Comparison of ENCODE assay signal across 9 cellular contexts in the genomic region with DNA sequence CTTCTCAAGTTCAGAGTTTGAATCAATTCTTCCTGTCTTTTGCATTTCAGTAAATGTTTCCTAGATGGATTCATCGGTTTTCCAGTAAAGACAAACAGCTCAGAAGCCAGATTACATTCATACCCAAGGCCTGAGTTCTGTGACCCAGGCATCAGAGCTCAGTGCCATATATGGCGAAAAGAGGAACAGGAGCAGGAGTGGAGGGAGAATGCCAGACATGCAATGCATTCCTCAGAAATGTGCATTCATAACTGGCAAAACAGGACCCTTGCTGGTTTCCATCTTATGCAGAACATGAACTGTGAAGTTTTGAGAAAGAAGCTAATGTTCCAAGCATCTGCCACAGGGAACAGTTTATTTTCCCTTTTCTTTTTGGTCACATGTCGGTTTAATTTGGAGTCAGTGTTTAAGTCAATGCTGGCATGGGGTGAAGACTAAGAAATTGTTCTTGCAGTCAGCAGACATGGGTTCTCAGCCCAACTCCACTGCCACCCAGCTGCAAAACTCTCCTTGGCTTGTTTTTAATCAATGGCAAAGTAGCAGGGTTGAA.
DNase-seq lines count a peak whose midpoint lies in the region; ATAC-seq, FAIRE-seq and TF ChIP-seq lines count a peak whose summit lies in the region.
"Had no signal": no experiment of that assay in that cellular context is flagged by ENCODE, and none has a peak within 500 bp of the region (broad histone marks: within the 10 kb centered on the region; RNA-seq: fewer than 3 reads in every experiment).

No MANE protein-coding gene starts in this region.

- TF ChIP-seq CTCF in astrocyte of the spinal cord (IDR thresholded peaks at IDR 0.05; ENCODE audit: low read depth, low read length) (no peak), kidney (IDR thresholded peaks at IDR 0.05; ENCODE audit: borderline replicate concordance, extremely low read depth, insufficient read depth) (no peak)

- peaks cover 23 to 46% of the 10 kb centered on the region in 2 donors for H3K4me1 ChIP-seq in kidney (ENCODE audit: control insufficient read depth in 1 of 2, insufficient read depth in 1 of 2, low read depth in 1 of 2, low read length in 2 of 2)

- no peaks in the 10 kb centered on the region for H3K36me3 ChIP-seq in kidney (ENCODE audit: control insufficient read depth in 1 of 2, insufficient read depth in 2 of 2, low read length in 2 of 2)

- no peaks in the 10 kb centered on the region for H3K9me3 ChIP-seq in kidney (ENCODE audit: control insufficient read depth in 1 of 2, low read length in 2 of 2)

- H3K27ac ChIP-seq in kidney (ENCODE audit: low read depth in 2 of 2, low read length in 2 of 2), result peak overlapping the region; percentile 48 to 62
- H3K27ac ChIP-seq in substantia nigra (ENCODE audit: low read depth, low read length, poor library complexity, severe bottlenecking), result peak overlapping the region; percentile 49

- peak overlapping the region in 1 of 2 donors; percentile 6 for H3K9ac ChIP-seq in kidney (ENCODE audit: low read length in 2 of 2)

- in situ Hi-C loops in astrocyte of the spinal cord (cut with HindIII; ENCODE audit: low sequenced_read_pairs), result no loop called here

- ATAC-seq in GM21360 (IDR thresholded peaks at IDR 0.05; ENCODE audit: unreplicated experiment) (no peak), HG02981 (IDR thresholded peaks at IDR 0.05; ENCODE audit: unreplicated experiment) (no peak), GM21786 (IDR thresholded peaks at IDR 0.05; ENCODE audit: unreplicated experiment) (no peak), GM21825 (IDR thresholded peaks at IDR 0.05; ENCODE audit: unreplicated experiment) (no peak)

- no peak for FAIRE-seq in kidney (lab: Jason Lieb, UNC)

- H3K4me3 ChIP-seq in astrocyte of the spinal cord (ENCODE audit: low read depth, low read length), result no peak overlapping the region
- no peak overlapping the region for H3K4me3 ChIP-seq in kidney (ENCODE audit: low read length in 2 of 2)

- intact Hi-C loops in kidney (cut with DNase I), result no loop called here

- peak; percentile 86 for DNase-seq in HS-5 (ENCODE audit: low read depth)
- DNase-seq in astrocyte of the spinal cord (ENCODE audit: low read depth, low spot score), result peak; percentile 96
- no peak for DNase-seq in kidney
- peak in 6 of 49 donors; percentile 7 to 41 (median 33) for DNase-seq in substantia nigra (lab: John Stamatoyannopoulos, UW)
- DNase-seq: activated effector memory CD4-positive, alpha-beta T cell treated with anti-CD3 and anti-CD28 coated beads, Interleukin-2, amount 50 U/mL, for 16 hours had no signal
